8 cellular contexts compared by ENCODE assay signal in genomic region chr4:146243141-146243882, GRCh38. TPM values are rescaled to one million over a fixed set of nuclear protein-coding genes. Genes with fewer than 3 reads are reported as not detected.
DNase-seq lines count a peak whose midpoint lies in the region; ATAC-seq and TF ChIP-seq lines count a peak whose summit lies in the region.

No MANE protein-coding gene starts in this region.

- no peaks in the 10 kb centered on the region for H3F3A ChIP-seq in GM23338 (replicated peaks; ENCODE audit: low read depth)

- peaks cover 2% of the 10 kb centered on the region for H3K27me3 Mint-ChIP-seq in GM23338 (ENCODE audit: insufficient read depth, low read depth, poor library complexity)
- H3K27me3 Mint-ChIP-seq in activated T-cell treated with anti-CD3 and anti-CD28 coated beads, Interleukin-2, amount 50 U/mL, for 24 hours = peaks cover 7% of the 10 kb centered on the region

- H3K36me3 Mint-ChIP-seq in GM23338 (ENCODE audit: low read depth) = no peaks in the 10 kb centered on the region
- no peaks in the 10 kb centered on the region for H3K36me3 Mint-ChIP-seq in activated T-cell treated with anti-CD3 and anti-CD28 coated beads, Interleukin-2, amount 50 U/mL, for 24 hours (ENCODE audit: low read depth)

- H3K9me3 Mint-ChIP-seq in GM23338 = no peaks in the 10 kb centered on the region
- H3K9me3 Mint-ChIP-seq in activated T-cell treated with anti-CD3 and anti-CD28 coated beads, Interleukin-2, amount 50 U/mL, for 24 hours = no peaks in the 10 kb centered on the region

- no peak overlapping the region for H3K27ac ChIP-seq in GM23338 (ENCODE audit: low read depth)

- peak; percentile 95 for TF ChIP-seq CTCF in GM10266 (IDR thresholded peaks at IDR 0.05; ENCODE audit: control insufficient read depth, insufficient read depth, low read depth, missing control alignments)
- TF ChIP-seq CTCF in GM23338 (conservative IDR thresholded peaks at IDR 0.05; ENCODE audit: low read depth in 2 of 2) = peak; percentile 84 to 91

- H3K79me2 ChIP-seq in GM23338 (replicated peaks; ENCODE audit: insufficient read depth) = no peaks in the 10 kb centered on the region

- no peak overlapping the region for H3K4me2 ChIP-seq in GM23338

- DNase-seq in GM10266 (ENCODE audit: extremely low spot score) (peak; percentile 83), GM23338 (ENCODE audit: low spot score) (peak; percentile 76), NAMALWA (ENCODE audit: low spot score) (peak; percentile 39), head of caudate nucleus (peak; percentile 42 to 92 (median 76)), NCI-H226 (no peak), amniotic stem cell (lab: John Stamatoyannopoulos, UW) (no peak)
- DNase-seq in activated T-cell treated with anti-CD3 and anti-CD28 coated beads, Interleukin-2, amount 50 U/mL, for 24 hours = peak; percentile 79
- DNase-seq in stimulated activated CD8-positive, alpha-beta memory T cell treated with anti-CD3 and anti-CD28 coated beads, Interleukin-15, amount 100 ng/mL, for 1 hour (ENCODE audit: low read depth) = peak; percentile 24

- H3K36me3 ChIP-seq in GM23338 (ENCODE audit: insufficient read depth) = no peaks in the 10 kb centered on the region

- H3K27ac Mint-ChIP-seq in GM23338 = no peak overlapping the region
- H3K27ac Mint-ChIP-seq in activated T-cell treated with anti-CD3 and anti-CD28 coated beads, Interleukin-2, amount 50 U/mL, for 24 hours = peak overlapping the region; percentile 96

- H4K20me1 ChIP-seq in GM23338 (replicated peaks; ENCODE audit: insufficient read depth) = no peaks in the 10 kb centered on the region

- H3K4me1 ChIP-seq in GM23338 (ENCODE audit: insufficient read depth) = no peaks in the 10 kb centered on the region

- H3K4me1 Mint-ChIP-seq in GM23338 = peaks cover 4% of the 10 kb centered on the region
- peaks cover 52% of the 10 kb centered on the region for H3K4me1 Mint-ChIP-seq in activated T-cell treated with anti-CD3 and anti-CD28 coated beads, Interleukin-2, amount 50 U/mL, for 24 hours (ENCODE audit: low read depth)

- H3K4me3 Mint-ChIP-seq in GM23338 = no peak overlapping the region
- peak overlapping the region; percentile 69 for H3K4me3 Mint-ChIP-seq in activated T-cell treated with anti-CD3 and anti-CD28 coated beads, Interleukin-2, amount 50 U/mL, for 24 hours

- peak overlapping the region; percentile 80 for H2AFZ ChIP-seq in GM23338

- H3K9me2 ChIP-seq in GM23338 (ENCODE audit: insufficient read depth) = no peaks in the 10 kb centered on the region

- H3K27me3 ChIP-seq in GM23338 (ENCODE audit: insufficient read depth) = no peaks in the 10 kb centered on the region

- no peak overlapping the region for H3K4me3 ChIP-seq in GM23338

- intact Hi-C loops in head of caudate nucleus (cut with DNase I) = no loop called here

- peak; percentile 91 for ATAC-seq in GM23338

TF ChIP-seq in GM23338, 12 proteins besides CTCF, POLR2A, EP300 and RAD21 (continues in another document):
- TF ChIP-seq CREB1 (CRISPR knock-in tag; IDR thresholded peaks at IDR 0.05; ENCODE audit: low read depth) (no peak), ETS1 (IDR thresholded peaks at IDR 0.05) (no peak), EZH2phosphoT487 (IDR thresholded peaks at IDR 0.05; ENCODE audit: unreplicated experiment) (no peak), STAT1 (IDR thresholded peaks at IDR 0.05; ENCODE audit: unreplicated experiment) (no peak), JUNB (IDR thresholded peaks at IDR 0.05; ENCODE audit: unreplicated experiment) (no peak)
- TF ChIP-seq, protein P1, sequence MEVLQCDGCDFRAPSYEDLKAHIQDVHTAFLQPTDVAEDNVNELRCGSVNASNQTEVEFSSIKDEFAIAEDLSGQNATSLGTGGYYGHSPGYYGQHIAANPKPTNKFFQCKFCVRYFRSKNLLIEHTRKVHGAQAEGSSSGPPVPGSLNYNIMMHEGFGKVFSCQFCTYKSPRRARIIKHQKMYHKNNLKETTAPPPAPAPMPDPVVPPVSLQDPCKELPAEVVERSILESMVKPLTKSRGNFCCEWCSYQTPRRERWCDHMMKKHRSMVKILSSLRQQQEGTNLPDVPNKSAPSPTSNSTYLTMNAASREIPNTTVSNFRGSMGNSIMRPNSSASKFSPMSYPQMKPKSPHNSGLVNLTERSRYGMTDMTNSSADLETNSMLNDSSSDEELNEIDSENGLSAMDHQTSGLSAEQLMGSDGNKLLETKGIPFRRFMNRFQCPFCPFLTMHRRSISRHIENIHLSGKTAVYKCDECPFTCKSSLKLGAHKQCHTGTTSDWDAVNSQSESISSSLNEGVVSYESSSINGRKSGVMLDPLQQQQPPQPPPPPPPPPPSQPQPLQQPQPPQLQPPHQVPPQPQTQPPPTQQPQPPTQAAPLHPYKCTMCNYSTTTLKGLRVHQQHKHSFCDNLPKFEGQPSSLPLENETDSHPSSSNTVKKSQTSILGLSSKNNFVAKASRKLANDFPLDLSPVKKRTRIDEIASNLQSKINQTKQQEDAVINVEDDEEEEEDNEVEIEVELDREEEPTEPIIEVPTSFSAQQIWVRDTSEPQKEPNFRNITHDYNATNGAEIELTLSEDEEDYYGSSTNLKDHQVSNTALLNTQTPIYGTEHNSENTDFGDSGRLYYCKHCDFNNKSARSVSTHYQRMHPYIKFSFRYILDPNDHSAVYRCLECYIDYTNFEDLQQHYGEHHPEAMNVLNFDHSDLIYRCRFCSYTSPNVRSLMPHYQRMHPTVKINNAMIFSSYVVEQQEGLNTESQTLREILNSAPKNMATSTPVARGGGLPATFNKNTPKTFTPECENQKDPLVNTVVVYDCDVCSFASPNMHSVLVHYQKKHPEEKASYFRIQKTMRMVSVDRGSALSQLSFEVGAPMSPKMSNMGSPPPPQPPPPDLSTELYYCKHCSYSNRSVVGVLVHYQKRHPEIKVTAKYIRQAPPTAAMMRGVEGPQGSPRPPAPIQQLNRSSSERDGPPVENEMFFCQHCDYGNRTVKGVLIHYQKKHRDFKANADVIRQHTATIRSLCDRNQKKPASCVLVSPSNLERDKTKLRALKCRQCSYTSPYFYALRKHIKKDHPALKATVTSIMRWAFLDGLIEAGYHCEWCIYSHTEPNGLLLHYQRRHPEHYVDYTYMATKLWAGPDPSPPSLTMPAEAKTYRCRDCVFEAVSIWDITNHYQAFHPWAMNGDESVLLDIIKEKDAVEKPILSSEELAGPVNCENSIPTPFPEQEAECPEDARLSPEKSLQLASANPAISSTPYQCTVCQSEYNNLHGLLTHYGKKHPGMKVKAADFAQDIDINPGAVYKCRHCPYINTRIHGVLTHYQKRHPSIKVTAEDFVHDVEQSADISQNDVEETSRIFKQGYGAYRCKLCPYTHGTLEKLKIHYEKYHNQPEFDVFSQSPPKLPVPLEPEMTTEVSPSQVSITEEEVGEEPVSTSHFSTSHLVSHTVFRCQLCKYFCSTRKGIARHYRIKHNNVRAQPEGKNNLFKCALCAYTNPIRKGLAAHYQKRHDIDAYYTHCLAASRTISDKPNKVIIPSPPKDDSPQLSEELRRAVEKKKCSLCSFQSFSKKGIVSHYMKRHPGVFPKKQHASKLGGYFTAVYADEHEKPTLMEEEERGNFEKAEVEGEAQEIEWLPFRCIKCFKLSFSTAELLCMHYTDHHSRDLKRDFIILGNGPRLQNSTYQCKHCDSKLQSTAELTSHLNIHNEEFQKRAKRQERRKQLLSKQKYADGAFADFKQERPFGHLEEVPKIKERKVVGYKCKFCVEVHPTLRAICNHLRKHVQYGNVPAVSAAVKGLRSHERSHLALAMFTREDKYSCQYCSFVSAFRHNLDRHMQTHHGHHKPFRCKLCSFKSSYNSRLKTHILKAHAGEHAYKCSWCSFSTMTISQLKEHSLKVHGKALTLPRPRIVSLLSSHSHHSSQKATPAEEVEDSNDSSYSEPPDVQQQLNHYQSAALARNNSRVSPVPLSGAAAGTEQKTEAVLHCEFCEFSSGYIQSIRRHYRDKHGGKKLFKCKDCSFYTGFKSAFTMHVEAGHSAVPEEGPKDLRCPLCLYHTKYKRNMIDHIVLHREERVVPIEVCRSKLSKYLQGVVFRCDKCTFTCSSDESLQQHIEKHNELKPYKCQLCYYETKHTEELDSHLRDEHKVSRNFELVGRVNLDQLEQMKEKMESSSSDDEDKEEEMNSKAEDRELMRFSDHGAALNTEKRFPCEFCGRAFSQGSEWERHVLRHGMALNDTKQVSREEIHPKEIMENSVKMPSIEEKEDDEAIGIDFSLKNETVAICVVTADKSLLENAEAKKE (CRISPR knock-in tag; IDR thresholded peaks at IDR 0.05) = no peak
- TF ChIP-seq, protein P2, sequence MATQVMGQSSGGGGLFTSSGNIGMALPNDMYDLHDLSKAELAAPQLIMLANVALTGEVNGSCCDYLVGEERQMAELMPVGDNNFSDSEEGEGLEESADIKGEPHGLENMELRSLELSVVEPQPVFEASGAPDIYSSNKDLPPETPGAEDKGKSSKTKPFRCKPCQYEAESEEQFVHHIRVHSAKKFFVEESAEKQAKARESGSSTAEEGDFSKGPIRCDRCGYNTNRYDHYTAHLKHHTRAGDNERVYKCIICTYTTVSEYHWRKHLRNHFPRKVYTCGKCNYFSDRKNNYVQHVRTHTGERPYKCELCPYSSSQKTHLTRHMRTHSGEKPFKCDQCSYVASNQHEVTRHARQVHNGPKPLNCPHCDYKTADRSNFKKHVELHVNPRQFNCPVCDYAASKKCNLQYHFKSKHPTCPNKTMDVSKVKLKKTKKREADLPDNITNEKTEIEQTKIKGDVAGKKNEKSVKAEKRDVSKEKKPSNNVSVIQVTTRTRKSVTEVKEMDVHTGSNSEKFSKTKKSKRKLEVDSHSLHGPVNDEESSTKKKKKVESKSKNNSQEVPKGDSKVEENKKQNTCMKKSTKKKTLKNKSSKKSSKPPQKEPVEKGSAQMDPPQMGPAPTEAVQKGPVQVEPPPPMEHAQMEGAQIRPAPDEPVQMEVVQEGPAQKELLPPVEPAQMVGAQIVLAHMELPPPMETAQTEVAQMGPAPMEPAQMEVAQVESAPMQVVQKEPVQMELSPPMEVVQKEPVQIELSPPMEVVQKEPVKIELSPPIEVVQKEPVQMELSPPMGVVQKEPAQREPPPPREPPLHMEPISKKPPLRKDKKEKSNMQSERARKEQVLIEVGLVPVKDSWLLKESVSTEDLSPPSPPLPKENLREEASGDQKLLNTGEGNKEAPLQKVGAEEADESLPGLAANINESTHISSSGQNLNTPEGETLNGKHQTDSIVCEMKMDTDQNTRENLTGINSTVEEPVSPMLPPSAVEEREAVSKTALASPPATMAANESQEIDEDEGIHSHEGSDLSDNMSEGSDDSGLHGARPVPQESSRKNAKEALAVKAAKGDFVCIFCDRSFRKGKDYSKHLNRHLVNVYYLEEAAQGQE (IDR thresholded peaks at IDR 0.05; ENCODE audit: unreplicated experiment) = no peak

RNA-seq across cellular contexts. Expression of gene REELD1, which starts 29.0 kb away (rescaled TPM):
- total RNA-seq in GM23338 (2014; rRNA removed; shearing (Covaris generic)) = not detected in 2 replicates
- polyA plus RNA-seq in GM23338 (2016; fragmentation: Nextera tagmentation; extraction: Ambion mirVana) = 0.19 TPM in 1 of 2 replicates, not detected in the other

Comparison
In these comparisons a context has a peak if more than half of its experiments do, and no peak if none do; other contexts are left out.
1. DNase-seq: peak in GM10266 (single experiment), GM23338 (single experiment), NAMALWA (single experiment), activated T-cell treated with anti-CD3 and anti-CD28 coated beads, Interleukin-2, amount 50 U/mL, for 24 hours (single experiment), head of caudate nucleus (42 of 42) and stimulated activated CD8-positive, alpha-beta memory T cell treated with anti-CD3 and anti-CD28 coated beads, Interleukin-15, amount 100 ng/mL, for 1 hour (single experiment); none in NCI-H226 (single experiment) and amniotic stem cell (single experiment).